ENCODE assay signal across 1 cellular context in genomic region chr7:93298671-93299070, GRCh38.
TF ChIP-seq lines count a peak whose summit lies in the region.

No MANE protein-coding gene starts in this region.

TF ChIP-seq in GM23338, 12 proteins besides CTCF, POLR2A, EP300 and RAD21 (continued from another document):
- no peak for TF ChIP-seq ZNF462 (CRISPR knock-in tag; IDR thresholded peaks at IDR 0.05)
